ENCODE assay signal across 1 cellular context in the genomic region with DNA sequence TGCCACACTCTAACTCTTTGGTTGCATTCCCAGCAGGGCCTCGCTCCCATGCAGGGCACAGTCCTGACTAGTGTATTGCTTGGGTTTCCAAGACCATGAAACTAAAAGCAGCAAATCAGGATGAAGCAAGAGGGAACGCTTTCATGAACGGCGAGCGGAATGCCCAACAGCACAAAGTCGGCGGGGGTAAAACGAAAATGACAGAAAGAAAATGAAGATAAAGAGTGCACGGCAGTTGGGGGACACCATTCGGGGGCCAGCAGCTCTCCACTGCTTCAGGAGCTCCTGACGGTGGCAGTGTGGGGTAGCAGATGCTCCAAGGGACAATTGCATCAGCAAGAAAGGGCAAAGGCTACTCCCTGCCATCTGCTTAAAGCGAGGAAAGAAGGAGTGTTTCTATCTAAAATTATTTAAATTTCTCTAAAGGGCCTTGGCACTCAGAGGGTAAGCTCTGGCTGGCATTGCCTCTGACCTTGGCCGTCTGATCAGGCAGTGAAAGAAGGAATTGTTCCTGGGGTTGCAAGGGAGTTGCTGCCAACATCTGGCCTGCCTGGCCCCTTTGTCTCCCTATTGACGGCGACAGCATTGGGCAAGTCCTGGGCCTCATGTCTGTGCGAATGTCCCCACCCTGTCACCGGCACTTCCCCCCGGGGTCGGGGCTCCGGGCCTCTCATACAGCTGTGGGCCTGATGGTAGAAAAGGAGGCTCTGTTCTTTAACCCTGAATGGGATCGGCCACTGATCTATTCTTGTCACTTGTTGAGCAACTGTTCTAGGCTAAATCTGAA.
TF ChIP-seq lines count a peak whose summit lies in the region.

No MANE protein-coding gene starts in this region.

TF ChIP-seq in H1, 55 proteins besides CTCF, POLR2A, EP300 and RAD21:
- TF ChIP-seq CEBPB (IDR thresholded peaks at IDR 0.05; ENCODE audit: low read depth, low read length) (peak; percentile 60; the same call in 1 of the 2 replicates), JUND (IDR thresholded peaks at IDR 0.05; ENCODE audit: low read length) (no peak)
- TF ChIP-seq, protein P1, sequence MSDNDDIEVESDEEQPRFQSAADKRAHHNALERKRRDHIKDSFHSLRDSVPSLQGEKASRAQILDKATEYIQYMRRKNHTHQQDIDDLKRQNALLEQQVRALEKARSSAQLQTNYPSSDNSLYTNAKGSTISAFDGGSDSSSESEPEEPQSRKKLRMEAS (IDR thresholded peaks at IDR 0.05): 0 out of 2 replicates have a peak, but pooled peaks have one; percentile 9
